In genomic region chr6:36546958-36547645, GRCh38 we compare ENCODE assay signal across 8 cellular contexts.
A peak's percentile ranks its signal among the peaks of the same experiment; 100 is the strongest.
DNase-seq lines count a peak whose midpoint lies in the region; ATAC-seq and TF ChIP-seq lines count a peak whose summit lies in the region.

Gene STK38 (minus strand): TSS chr6:36547479. CDS start chr6:36540202, 7,277 bp downstream.

- DNase-seq in NCI-H2081 treated with DMSO at 0.1 percent for 48 hours (lab: John Stamatoyannopoulos, UW) (peak; percentile 47), T1000 (lab: John Stamatoyannopoulos, UW) (peak; percentile 83), astrocyte of the hippocampus (ENCODE audit: low read depth, low spot score) (peak; percentile 95), hippocampal formation (lab: John Stamatoyannopoulos, UW) (peak; percentile 86 to 90), retina (peak; percentile 95)

- peak; percentile 69 for ATAC-seq in GM18505 (IDR thresholded peaks at IDR 0.05; ENCODE audit: unreplicated experiment)
- ATAC-seq in HG03039 (IDR thresholded peaks at IDR 0.05; ENCODE audit: unreplicated experiment) = peak; percentile 57
- ATAC-seq in GM21515 (IDR thresholded peaks at IDR 0.05; ENCODE audit: unreplicated experiment) = no peak

- TF ChIP-seq POLR2A in GM18505 (IDR thresholded peaks at IDR 0.05; ENCODE audit: borderline replicate concordance, extremely low read depth, insufficient read depth, insufficient read length) = peak; percentile 96
